ENCODE assay signal across 11 cellular contexts in genomic region chr16:88619859-88620655, GRCh38. TPM values are rescaled to one million over a fixed set of nuclear protein-coding genes. Genes with fewer than 3 reads are reported as not detected.
DNase-seq lines count a peak whose midpoint lies in the region; ATAC-seq lines count a peak whose summit lies in the region.
"Had no signal": no experiment of that assay in that cellular context is flagged by ENCODE, and none has a peak within 500 bp of the region (broad histone marks: within the 10 kb centered on the region; RNA-seq: fewer than 3 reads in every experiment).

No MANE protein-coding gene starts in this region.

- ATAC-seq in HG02981 (IDR thresholded peaks at IDR 0.05; ENCODE audit: unreplicated experiment) (no peak), HG03159 (IDR thresholded peaks at IDR 0.05; ENCODE audit: unreplicated experiment) (no peak)

- H3K36me3 ChIP-seq in effector memory CD4-positive, alpha-beta T cell (ENCODE audit: control insufficient read depth, insufficient read depth, low read length): peaks cover 35% of the 10 kb centered on the region
- H3K36me3 ChIP-seq in HAP-1 (replicated peaks): peaks cover 47% of the 10 kb centered on the region

- in situ Hi-C loops in HAP-1 (cut with MboI; ENCODE audit: low sequenced_read_pairs): no loop called here

- peaks cover 21% of the 10 kb centered on the region for H3K4me1 ChIP-seq in effector memory CD4-positive, alpha-beta T cell (ENCODE audit: control insufficient read depth, insufficient read depth, low read length, poor library complexity, severe bottlenecking)
- H3K4me1 ChIP-seq in HAP-1: no peaks in the 10 kb centered on the region

- H3K27ac ChIP-seq in effector memory CD4-positive, alpha-beta T cell (ENCODE audit: insufficient read depth, low read length, poor library complexity, severe bottlenecking): peak overlapping the region; percentile 79

- H3K9me3 ChIP-seq in effector memory CD4-positive, alpha-beta T cell (ENCODE audit: control insufficient read depth, low read length): no peaks in the 10 kb centered on the region
- H3K9me3 ChIP-seq in HAP-1: no peaks in the 10 kb centered on the region
- H3K9me3 ChIP-seq: heart left ventricle had no signal

- no peak overlapping the region for H3K4me3 ChIP-seq in effector memory CD4-positive, alpha-beta T cell (ENCODE audit: insufficient read depth, low read depth, low read length, poor library complexity, severe bottlenecking)
- no peak overlapping the region for H3K4me3 ChIP-seq in HAP-1
- H3K4me3 ChIP-seq: heart left ventricle had no signal

- DNase-seq in RPMI7951 (ENCODE audit: low read depth) (peak; percentile 16), pons (ENCODE audit: low spot score) (no peak), HAP-1 (ENCODE audit: low spot score in 2 of 2) (no peak)
- DNase-seq in activated CD8-positive, alpha-beta memory T cell treated with anti-CD3 and anti-CD28 coated beads, Interleukin-2, amount 50 U/mL, for 1 hour (ENCODE audit: extremely low read depth): peak; percentile 81
- peak; percentile 74 to 85 (median 79) for DNase-seq in effector memory CD4-positive, alpha-beta T cell
- peak; percentile 47 to 50 for DNase-seq in stimulated activated CD8-positive, alpha-beta memory T cell treated with anti-CD3 and anti-CD28 coated beads, Interleukin-4, amount 100 ng/mL, for 1 hour (ENCODE audit: low read depth in 2 of 2, low spot score in 1 of 2)
- DNase-seq: heart left ventricle, NCI-H1436 treated with DMSO at 0.1 percent for 48 hours, Right ventricle myocardium superior had no signal

- H3K27me3 ChIP-seq in effector memory CD4-positive, alpha-beta T cell (replicated peaks; ENCODE audit: control insufficient read depth, insufficient read depth, low read length, poor library complexity, severe bottlenecking): no peaks in the 10 kb centered on the region
- no peaks in the 10 kb centered on the region for H3K27me3 ChIP-seq in HAP-1 (ENCODE audit: low read depth)
- H3K27me3 ChIP-seq: heart left ventricle had no signal

RNA-seq across cellular contexts. Expression of gene IL17C, which starts 18.3 kb away (rescaled TPM):
- total RNA-seq in RPMI7951 (2014; rRNA removed; shearing (Covaris generic)): not detected in 2 replicates
- total RNA-seq: heart left ventricle, Right ventricle myocardium superior had no signal

RNA-seq across cellular contexts. Expression of gene CYBA, which starts 30.8 kb away (rescaled TPM):
- 30.9 and 40.5 TPM in 2 replicates for total RNA-seq in RPMI7951 (2014; rRNA removed; shearing (Covaris generic))

RNA-seq across cellular contexts. Expression of gene MVD, which starts 42.8 kb away (rescaled TPM):
- 27.8 and 31.3 TPM in 2 replicates for total RNA-seq in RPMI7951 (2014; rRNA removed; shearing (Covaris generic))

RNA-seq across cellular contexts. Expression of gene ZC3H18, which starts 49.9 kb away (rescaled TPM):
- total RNA-seq in RPMI7951 (2014; rRNA removed; shearing (Covaris generic)): 6.4 and 7.9 TPM in 2 replicates

Comparison
In these comparisons a context has a peak if more than half of its experiments do, and no peak if none do; other contexts are left out.
1. DNase-seq: peak in RPMI7951 (single experiment), activated CD8-positive, alpha-beta memory T cell treated with anti-CD3 and anti-CD28 coated beads, Interleukin-2, amount 50 U/mL, for 1 hour (single experiment), effector memory CD4-positive, alpha-beta T cell (3 of 3) and stimulated activated CD8-positive, alpha-beta memory T cell treated with anti-CD3 and anti-CD28 coated beads, Interleukin-4, amount 100 ng/mL, for 1 hour (2 of 2); none in pons (single experiment) and HAP-1 (0 of 2).